In the genomic region with DNA sequence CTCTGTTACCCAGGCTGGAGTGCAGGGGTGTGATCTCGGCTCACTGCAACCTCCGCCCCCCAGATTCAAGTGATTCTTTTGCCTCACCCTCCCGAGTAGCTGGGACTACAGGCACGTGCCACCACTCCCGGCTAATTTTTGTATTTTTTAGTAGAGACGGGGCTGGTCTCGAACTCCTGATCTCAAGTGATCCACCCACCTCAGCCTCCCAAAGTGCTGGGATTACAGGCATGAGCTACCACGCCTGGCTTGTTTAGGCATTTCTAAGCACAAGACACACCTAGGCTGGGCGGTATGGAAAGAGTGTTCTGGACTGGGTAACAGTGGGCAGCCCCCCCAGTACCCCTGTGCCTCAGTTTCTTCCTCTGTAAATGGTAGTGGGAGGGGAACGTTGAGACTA, we compare ENCODE assay signal across 7 cellular contexts. TPM values are rescaled to one million over a fixed set of nuclear protein-coding genes. Genes with fewer than 3 reads are reported as not detected.
DNase-seq lines count a peak whose midpoint lies in the region; ATAC-seq and TF ChIP-seq lines count a peak whose summit lies in the region.
"Not testable (repeated sequence)": the region's sequence is repeated elsewhere in the genome, so short reads cannot be mapped to it uniquely, and the experiment has no call there.

No MANE protein-coding gene starts in this region.

- 72 to 80% methylated on average over 10 of the region's 10 CpGs for WGBS in heart right ventricle, 2 donors
- 67 to 73% (median 68%) methylated on average over 10 of the region's 10 CpGs for WGBS in psoas muscle, 3 donors

- TF ChIP-seq CTCF in HEK293 (tag by site-specific recombination; IDR thresholded peaks at IDR 0.05); ascending aorta (IDR thresholded peaks at IDR 0.05); heart right ventricle (IDR thresholded peaks at IDR 0.05); psoas muscle (IDR thresholded peaks at IDR 0.05): not testable (repeated sequence)

- H3K4me3 ChIP-seq in HEK293 (ENCODE audit: low read depth, low read length); duodenal mucosa (ENCODE audit: low read depth in 1 of 2, low read length in 2 of 2); mucosa of rectum (ENCODE audit: low read length in 2 of 2); psoas muscle: not testable (repeated sequence)
- H3K4me3 ChIP-seq in ascending aorta (peak overlapping the region in 1 of 2 donors; percentile 31), heart right ventricle (peak overlapping the region in 3 of 10 donors; percentile 13 to 14 (median 13))

- not testable (repeated sequence) for DNase-seq in ascending aorta (ENCODE audit: low spot score in 2 of 2); heart right ventricle; psoas muscle

- POLR2A ChIA-PET in HEK293 (lab: Yijun Ruan, JAX): interaction anchor here (1.0 kb wide), 1 partner anchor 15 kb away, joined by 3 read pairs; a partner anchor contains a TSS

- H3K27ac ChIP-seq in HEK293 (ENCODE audit: extremely low read depth, low read depth, low read length): not testable (repeated sequence)
- H3K27ac ChIP-seq in ascending aorta: peak overlapping the region; percentile 96 to 99
- H3K27ac ChIP-seq in duodenal mucosa (ENCODE audit: low read depth, low read length): peak overlapping the region; percentile 63
- peak overlapping the region; percentile 39 to 92 (median 84) for H3K27ac ChIP-seq in heart right ventricle
- H3K27ac ChIP-seq in mucosa of rectum (ENCODE audit: low read depth in 2 of 2, low read length in 2 of 2): peak overlapping the region; percentile 78 to 79
- peak overlapping the region; percentile 53 for H3K27ac ChIP-seq in psoas muscle
- peak overlapping the region; percentile 99 for H3K27ac ChIP-seq in temporal lobe (ENCODE audit: low read depth, low read length)

- not testable (repeated sequence) for ATAC-seq in heart right ventricle, psoas muscle

- CTCF ChIA-PET in HEK293 (lab: Yijun Ruan, JAX): interaction anchor here (1.0 to 7.6 kb wide), 3 partner anchors 9 to 87 kb away, joined by 4 to 84 read pairs (median 4); no protein-coding TSS in a partner anchor

- H3K27me3 ChIP-seq in ascending aorta; duodenal mucosa (ENCODE audit: control insufficient read depth in 1 of 2, insufficient read depth in 2 of 2, low read length in 2 of 2); heart right ventricle; mucosa of rectum (ENCODE audit: control insufficient read depth in 2 of 2, insufficient read depth in 2 of 2, low read length in 2 of 2); psoas muscle (ENCODE audit: insufficient read depth in 3 of 3, low read length in 2 of 3): not testable (repeated sequence)

- not testable (repeated sequence) for H3K36me3 ChIP-seq in HEK293 (ENCODE audit: control insufficient read depth in 2 of 2, insufficient read depth in 1 of 2, low read length in 2 of 2); duodenal mucosa (ENCODE audit: control insufficient read depth in 1 of 2, insufficient read depth in 2 of 2, low read length in 2 of 2); mucosa of rectum (ENCODE audit: control insufficient read depth in 2 of 2, insufficient read depth in 2 of 2, low read length in 2 of 2)
- H3K36me3 ChIP-seq in ascending aorta (peaks cover 13% of the 10 kb centered on the region in 2 donors), heart right ventricle (peaks cover 0 to 18% (median 5%) of the 10 kb centered on the region in 9 donors), psoas muscle (ENCODE audit: insufficient read depth in 1 of 2, low read depth in 1 of 2) (peaks cover 0 to 15% of the 10 kb centered on the region in 2 donors)

- not testable (repeated sequence) for H3K9me3 ChIP-seq in HEK293 (ENCODE audit: control insufficient read depth, insufficient read depth, low read depth, low read length); ascending aorta; duodenal mucosa (ENCODE audit: control insufficient read depth in 1 of 2, low read length in 2 of 2); heart right ventricle; mucosa of rectum (ENCODE audit: control insufficient read depth in 2 of 2, low read length in 2 of 2); psoas muscle

- intact Hi-C loops in ascending aorta (cut with DNase I): loop anchor here (10.0 kb wide), 1 partner anchor 205 kb away; a partner anchor contains a TSS
- intact Hi-C loops in heart right ventricle (cut with DNase I): loop anchor here in 1 of 10 donors (10.0 kb wide), 1 partner anchor 95 kb away; a partner anchor contains a TSS
- intact Hi-C loops in psoas muscle (cut with DNase I): not testable (repeated sequence)

- H3K9ac ChIP-seq in duodenal mucosa (ENCODE audit: low read depth in 1 of 2, low read length in 2 of 2): peak overlapping the region in 1 of 2 donors; percentile 30
- not testable (repeated sequence) for H3K9ac ChIP-seq in mucosa of rectum (ENCODE audit: low read depth in 1 of 2, low read length in 2 of 2)

- not testable (repeated sequence) for H3K4me1 ChIP-seq in HEK293 (ENCODE audit: control insufficient read depth, insufficient read depth, low read length)
- H3K4me1 ChIP-seq in ascending aorta: peaks cover 40 to 60% of the 10 kb centered on the region in 2 donors
- H3K4me1 ChIP-seq in duodenal mucosa (ENCODE audit: control insufficient read depth in 1 of 2, insufficient read depth in 2 of 2, low read length in 2 of 2): peaks cover 23 to 31% of the 10 kb centered on the region in 2 donors
- H3K4me1 ChIP-seq in heart right ventricle: peaks cover 18 to 75% (median 49%) of the 10 kb centered on the region in 9 donors
- peaks cover 20 to 32% of the 10 kb centered on the region in 2 donors for H3K4me1 ChIP-seq in mucosa of rectum (ENCODE audit: control insufficient read depth in 2 of 2, insufficient read depth in 2 of 2, low read length in 2 of 2)
- H3K4me1 ChIP-seq in psoas muscle: peaks cover 31% of the 10 kb centered on the region

TF ChIP-seq in HEK293, 187 proteins besides CTCF, POLR2A, EP300 and RAD21:
- TF ChIP-seq KLF1 (tag by site-specific recombination; IDR thresholded peaks at IDR 0.05): peak; percentile 70

RNA-seq across cellular contexts. Expression of a gene that starts 8.2 kb away (rescaled TPM):
- total RNA-seq in ascending aorta (132 TPM), heart right ventricle (10 to 100 TPM in 9 of 10 donors, 1 to 10 TPM in 1; 9.3 to 53.1 (median 21.5) TPM), psoas muscle (10 to 100 TPM in 3 of 4 donors, 1 to 10 TPM in 1; 8.9 to 16.0 (median 10.9) TPM), temporal lobe (11.1 TPM)
- polyA plus RNA-seq in heart right ventricle (10 to 100 TPM; 22.4 to 48.7 TPM), psoas muscle (10 to 100 TPM in 2 of 3 donors, 1 to 10 TPM in 1; 8.4 to 17.1 (median 10.9) TPM)

RNA-seq across cellular contexts. Expression of a gene that starts 15.1 kb away (rescaled TPM):
- total RNA-seq in ascending aorta: 50.7 TPM
- total RNA-seq in heart right ventricle: 100 to 1,000 TPM; 130 to 210 (median 173) TPM
- polyA plus RNA-seq in heart right ventricle: 100 to 1,000 TPM; 155 to 205 TPM
- total RNA-seq in psoas muscle: 100 to 1,000 TPM; 109 to 278 (median 164) TPM
- polyA plus RNA-seq in psoas muscle: 100 to 1,000 TPM; 115 to 174 (median 149) TPM
- total RNA-seq in temporal lobe: 38.1 TPM

RNA-seq across cellular contexts. Expression of a gene that starts 26.0 kb away (rescaled TPM):
- 33.1 TPM for total RNA-seq in ascending aorta
- 10 to 100 TPM in 3 of 10 donors, 1 to 10 TPM in 7; 5.5 to 20.7 (median 8.5) TPM for total RNA-seq in heart right ventricle
- 10 to 100 TPM in 1 of 2 donors, 1 to 10 TPM in 1; 3.0 to 12.6 TPM for polyA plus RNA-seq in heart right ventricle
- 10 to 100 TPM in 1 of 4 donors, 1 to 10 TPM in 3; 5.1 to 12.8 (median 7.2) TPM for total RNA-seq in psoas muscle
- 1 to 10 TPM; 1.7 to 3.7 (median 2.2) TPM for polyA plus RNA-seq in psoas muscle
- total RNA-seq in temporal lobe: 1.2 TPM

RNA-seq across cellular contexts. Expression of a gene that starts 26.5 kb away (rescaled TPM):
- total RNA-seq in ascending aorta: 43.3 TPM
- total RNA-seq in heart right ventricle: 10 to 100 TPM in 1 of 10 donors, 1 to 10 TPM in 9; 5.1 to 12.7 (median 8.9) TPM
- 10 to 100 TPM in 1 of 2 donors, 1 to 10 TPM in 1; 5.6 to 16.7 TPM for polyA plus RNA-seq in heart right ventricle
- total RNA-seq in psoas muscle: 10 to 100 TPM in 2 of 4 donors, 1 to 10 TPM in 2; 9.2 to 10.3 (median 9.7) TPM
- polyA plus RNA-seq in psoas muscle: 10 to 100 TPM in 1 of 3 donors, 1 to 10 TPM in 2; 9.0 to 14.8 (median 9.0) TPM
- 6.1 TPM for total RNA-seq in temporal lobe

RNA-seq across cellular contexts. Expression of a gene that starts 34.5 kb away (rescaled TPM):
- total RNA-seq in ascending aorta (31.9 TPM), heart right ventricle (100 to 1,000 TPM in 4 of 10 donors, 10 to 100 TPM in 6; 89.6 to 144 (median 96.5) TPM), psoas muscle (100 to 1,000 TPM; 107 to 168 (median 125) TPM), temporal lobe (23.1 TPM)
- polyA plus RNA-seq in heart right ventricle (100 to 1,000 TPM in 1 of 2 donors, 10 to 100 TPM in 1; 86.0 to 160 TPM), psoas muscle (100 to 1,000 TPM; 104 to 115 (median 107) TPM)
